20 cellular contexts compared by ENCODE assay signal in the genomic region with DNA sequence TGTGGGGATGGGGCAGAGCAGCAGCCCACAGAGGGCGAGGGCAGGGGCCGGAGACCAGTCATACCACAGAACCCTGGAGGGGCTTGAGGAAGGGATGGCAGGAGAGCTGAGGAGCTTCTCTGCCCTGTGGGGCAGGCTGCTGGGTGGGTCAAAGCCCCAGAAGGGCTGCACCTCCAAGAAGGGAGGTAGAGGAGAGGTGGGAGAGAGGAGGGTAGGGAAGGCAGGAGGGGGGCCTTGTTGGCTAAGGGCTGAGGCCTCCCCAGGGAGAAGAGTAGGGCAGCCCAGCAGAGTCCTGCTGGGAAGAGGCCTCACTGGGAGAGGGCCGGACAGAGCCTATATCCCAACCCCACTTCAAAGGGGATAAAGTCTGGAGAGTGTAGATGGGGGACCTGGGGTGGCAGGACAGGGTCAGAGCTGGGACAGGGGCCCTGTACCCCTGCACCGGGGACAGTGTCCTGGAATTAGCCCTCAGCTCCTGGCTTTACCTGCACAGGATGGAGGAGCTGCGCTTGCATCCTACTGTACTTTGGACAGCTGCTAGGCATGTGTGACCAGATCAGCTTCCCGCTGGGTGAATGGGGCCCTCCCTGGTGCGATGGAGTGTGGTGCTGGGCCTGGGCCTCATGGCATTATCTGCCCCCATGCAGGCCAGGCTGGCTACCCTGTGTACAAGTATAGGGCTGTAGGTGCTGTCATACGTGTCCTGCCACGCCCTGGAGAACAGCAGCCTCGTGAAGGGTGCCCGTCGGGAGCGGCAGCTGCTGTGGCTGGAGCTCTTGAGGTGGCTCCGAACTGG. TPM values are rescaled to one million over a fixed set of nuclear protein-coding genes. Genes with fewer than 3 reads are reported as not detected.
A peak's percentile ranks its signal among the peaks of the same experiment; 100 is the strongest.
DNase-seq lines count a peak whose midpoint lies in the region; ATAC-seq, FAIRE-seq and TF ChIP-seq lines count a peak whose summit lies in the region.
"Had no signal": no experiment of that assay in that cellular context is flagged by ENCODE, and none has a peak within 500 bp of the region (broad histone marks: within the 10 kb centered on the region; RNA-seq: fewer than 3 reads in every experiment).

No MANE protein-coding gene starts in this region.

- H3K4me1 ChIP-seq in heart left ventricle (peaks cover 0 to 17% (median 5%) of the 10 kb centered on the region in 12 donors), right atrium auricular region (peaks cover 0 to 5% of the 10 kb centered on the region in 2 donors)

- H3K27ac ChIP-seq in heart left ventricle (no peak overlapping the region), right atrium auricular region (no peak overlapping the region)
- H3K27ac ChIP-seq: left lung had no signal

- H3K9me3 ChIP-seq in heart left ventricle (no peaks in the 10 kb centered on the region), right atrium auricular region (no peaks in the 10 kb centered on the region)
- H3K9me3 ChIP-seq: left lung had no signal

- no peaks in the 10 kb centered on the region for H3K9me3 Mint-ChIP-seq in osteocyte (ENCODE audit: unreplicated experiment)
- H3K9me3 Mint-ChIP-seq: activated T-helper 2 cell treated with anti-CD3 and anti-CD28 coated beads, Interferon-gamma antibody, Interleukin-2, Interleukin-4, amounts not matched to agents 10 μg/mL and 5 μg/mL and 100 μg/mL, durations not matched to agents 14 hours and 24 hours and 36 hours; nephron had no signal

- no peak overlapping the region for H3K27ac Mint-ChIP-seq in osteocyte (ENCODE audit: unreplicated experiment)
- H3K27ac Mint-ChIP-seq: activated CD4-positive, alpha-beta T cell treated with anti-CD3 and anti-CD28 coated beads for 36 hours; activated T-helper 2 cell treated with anti-CD3 and anti-CD28 coated beads, Interferon-gamma antibody, Interleukin-2, Interleukin-4, amounts not matched to agents 10 μg/mL and 5 μg/mL and 100 μg/mL, durations not matched to agents 14 hours and 24 hours and 36 hours; nephron had no signal

- peaks cover 0 to 9% (median 3%) of the 10 kb centered on the region in 9 donors for H3K36me3 ChIP-seq in heart left ventricle
- H3K36me3 ChIP-seq in right atrium auricular region = no peaks in the 10 kb centered on the region

- in situ Hi-C loops in ACHN (cut with HindIII; ENCODE audit: low pct_ligation_motif_present, low pct_unique_long_range_greater_than_20kb, low sequenced_read_pairs) = no loop called here

- H3K27me3 ChIP-seq in heart left ventricle (no peaks in the 10 kb centered on the region), right atrium auricular region (no peaks in the 10 kb centered on the region)
- H3K27me3 ChIP-seq: left lung had no signal

- 87 to 92% (median 89%) methylated on average over 14 of the region's 14 CpGs for WGBS in heart left ventricle, 4 donors

- TF ChIP-seq POLR2A in heart left ventricle (IDR thresholded peaks at IDR 0.05) = no peak

- no peaks in the 10 kb centered on the region for H3K27me3 Mint-ChIP-seq in osteocyte (ENCODE audit: unreplicated experiment)
- H3K27me3 Mint-ChIP-seq: activated CD4-positive, alpha-beta T cell treated with anti-CD3 and anti-CD28 coated beads for 36 hours had no signal

- ATAC-seq in left cardiac atrium (no peak), heart left ventricle (no peak), GM19023 (IDR thresholded peaks at IDR 0.05; ENCODE audit: unreplicated experiment) (no peak), HG02610 (IDR thresholded peaks at IDR 0.05; ENCODE audit: unreplicated experiment) (no peak)
- ATAC-seq: activated CD4-positive, alpha-beta T cell treated with anti-CD3 and anti-CD28 coated beads for 36 hours; left lung had no signal

- DNase-seq in left cardiac atrium = peak; percentile 3
- no peak for DNase-seq in heart left ventricle
- peak; percentile 40 for DNase-seq in right atrium auricular region (ENCODE audit: low spot score)
- peak; percentile 62 for DNase-seq in osteocyte (ENCODE audit: extremely low spot score, unreplicated experiment)
- no peak for DNase-seq in urothelium cell line (ENCODE audit: low spot score)
- no peak for DNase-seq in ACHN
- DNase-seq: activated CD4-positive, alpha-beta T cell treated with anti-CD3 and anti-CD28 coated beads for 36 hours; anterior cingulate cortex; foreskin melanocyte; MM.1S; NCI-H1694 treated with DMSO at 0.1 percent for 48 hours; SIG-M5; stimulated activated CD4-positive, alpha-beta T cell treated with anti-CD3 and anti-CD28 coated beads, Interleukin-2, amount 100 ng/mL, for 48 hours had no signal

- no peak for TF ChIP-seq CTCF in heart left ventricle (IDR thresholded peaks at IDR 0.05)
- TF ChIP-seq CTCF in right atrium auricular region (IDR thresholded peaks at IDR 0.05) = no peak
- no peak for TF ChIP-seq CTCF in osteocyte (IDR thresholded peaks at IDR 0.05)

- H3K4me3 ChIP-seq in heart left ventricle (no peak overlapping the region), right atrium auricular region (no peak overlapping the region)
- H3K4me3 ChIP-seq: left lung had no signal

- H3K36me3 Mint-ChIP-seq in osteocyte (ENCODE audit: unreplicated experiment) = no peaks in the 10 kb centered on the region

- peaks cover 15% of the 10 kb centered on the region for H3K4me1 Mint-ChIP-seq in osteocyte (ENCODE audit: unreplicated experiment)

- FAIRE-seq in urothelium cell line (lab: Jason Lieb, UNC) = peak; percentile 65
- FAIRE-seq: endothelial cell of umbilical vein, H54 had no signal

- intact Hi-C loops in left cardiac atrium (cut with DNase I) = no loop called here
- intact Hi-C loops in heart left ventricle (cut with DNase I) = no loop called here

- H3K4me3 Mint-ChIP-seq in osteocyte (ENCODE audit: unreplicated experiment) = no peak overlapping the region
- H3K4me3 Mint-ChIP-seq: activated CD4-positive, alpha-beta T cell treated with anti-CD3 and anti-CD28 coated beads for 36 hours; nephron had no signal

RNA-seq across cellular contexts. Expression of a gene that starts 7.3 kb away (rescaled TPM):
- total RNA-seq in left cardiac atrium = 10 to 100 TPM; 35.1 to 41.3 TPM
- 100 to 1,000 TPM in 1 of 9 donors, 10 to 100 TPM in 8; 31.8 to 101 (median 39.2) TPM for total RNA-seq in heart left ventricle
- polyA plus RNA-seq in heart left ventricle = 10 to 100 TPM; 48.4 to 83.7 TPM
- total RNA-seq in right atrium auricular region = 10 to 100 TPM; 60.4 to 64.3 TPM
- total RNA-seq in osteocyte = 55.0 and 59.4 TPM in 2 replicates

RNA-seq across cellular contexts. Expression of a gene that starts 44.5 kb away (rescaled TPM):
- total RNA-seq in left cardiac atrium = 1 to 10 TPM; 1.4 to 1.8 TPM
- total RNA-seq in heart left ventricle = 1 to 10 TPM in 7 of 9 donors, under 1 TPM in 2; 0.53 to 2.6 (median 1.4) TPM
- 1 to 10 TPM; 1.3 to 1.8 TPM for polyA plus RNA-seq in heart left ventricle
- 1 to 10 TPM; 1.0 to 2.0 TPM for total RNA-seq in right atrium auricular region
- total RNA-seq in osteocyte = 1.5 and 2.1 TPM in 2 replicates

Comparison
In these comparisons a context has a peak if more than half of its experiments do, and no peak if none do; other contexts are left out.
1. DNase-seq: peak in left cardiac atrium (single experiment), right atrium auricular region (single experiment) and osteocyte (single experiment); none in heart left ventricle (0 of 5), urothelium cell line (single experiment) and ACHN (single experiment).